ENCODE assay signal across 25 cellular contexts in the genomic region with DNA sequence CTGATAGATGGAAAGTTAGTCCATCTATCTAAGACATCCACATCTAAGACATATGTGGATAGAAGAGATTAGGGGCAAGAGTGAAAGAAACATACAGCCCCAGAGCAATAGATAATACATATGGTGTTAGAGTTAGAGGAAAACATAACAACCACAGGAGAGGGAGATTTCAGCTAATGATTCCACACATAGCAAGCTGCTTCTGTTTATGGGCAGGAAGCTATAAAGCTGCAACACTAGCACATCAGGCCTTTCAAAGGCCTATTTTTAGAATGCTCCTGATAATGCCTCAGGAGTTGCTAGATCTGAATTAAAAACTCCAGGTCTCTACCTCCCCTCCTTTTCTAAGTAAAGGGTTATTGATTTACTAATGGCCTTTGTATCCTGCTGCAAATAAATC. TPM values are rescaled to one million over a fixed set of nuclear protein-coding genes. Genes with fewer than 3 reads are reported as not detected.
DNase-seq lines count a peak whose midpoint lies in the region; ATAC-seq and TF ChIP-seq lines count a peak whose summit lies in the region.
"Had no signal": no experiment of that assay in that cellular context is flagged by ENCODE, and none has a peak within 500 bp of the region (broad histone marks: within the 10 kb centered on the region; RNA-seq: fewer than 3 reads in every experiment).

No MANE protein-coding gene starts in this region.

- no peak overlapping the region for H3K4me3 ChIP-seq in AG10803 (ENCODE audit: low read length)
- H3K4me3 ChIP-seq: SK-N-MC had no signal

- H3K27me3 Mint-ChIP-seq in brain (no peaks in the 10 kb centered on the region), nephron (ENCODE audit: low read depth) (no peaks in the 10 kb centered on the region)
- H3K27me3 Mint-ChIP-seq in stimulated activated naive B cell treated with anti-CD40 and anti-IgM and Interleukin-4, amounts not matched to agents 10 μg/mL and 1 μg/mL and 100 μg/mL, for 72 hours, result no peaks in the 10 kb centered on the region
- H3K27me3 Mint-ChIP-seq: CD4-positive, CD25-positive, alpha-beta regulatory T cell; IgD-negative memory B cell had no signal

- H3K4me3 Mint-ChIP-seq in brain, result no peak overlapping the region
- H3K4me3 Mint-ChIP-seq in nephron, result no peak overlapping the region
- no peak overlapping the region for H3K4me3 Mint-ChIP-seq in stimulated activated naive B cell treated with anti-CD40 and anti-IgM and Interleukin-4, amounts not matched to agents 10 μg/mL and 1 μg/mL and 100 μg/mL, for 72 hours
- H3K4me3 Mint-ChIP-seq: CD4-positive, CD25-positive, alpha-beta regulatory T cell; IgD-negative memory B cell had no signal

- ATAC-seq in stimulated activated naive B cell treated with anti-CD40 and anti-IgM and Interleukin-4, amounts not matched to agents 10 μg/mL and 1 μg/mL and 100 μg/mL, for 72 hours (replicated peaks), result no peak

- DNase-seq in AG10803 (ENCODE audit: low read depth) (peak; percentile 60), GM04504 (ENCODE audit: low read depth) (peak; percentile 34), OCI-M2 (lab: John Stamatoyannopoulos, UW; ENCODE audit: unreplicated experiment) (no peak), hippocampal formation (lab: John Stamatoyannopoulos, UW) (no peak)
- no peak for DNase-seq in stimulated activated naive B cell treated with anti-CD40 and anti-IgM and Interleukin-4, amounts not matched to agents 10 μg/mL and 1 μg/mL and 100 μg/mL, for 72 hours
- DNase-seq in activated effector memory CD4-positive, alpha-beta T cell treated with anti-CD3 and anti-CD28 coated beads, Interleukin-2, amount 50 U/mL, for 16 hours, result no peak
- DNase-seq: ACHN; BE2C; Caco-2; CD4-positive, CD25-positive, alpha-beta regulatory T cell; DMS53; H7; Kasumi-1; MM.1S; NCI-H1092; NCI-H146; NCI-H2029 treated with DMSO at 0.1 percent for 48 hours; NCI-H446 treated with DMSO at 0.1 percent for 48 hours; NCI-H69; NK-92 treated with Interleukin-12 subunit alpha and Interleukin-12 subunit beta, amount 100 ng/mL, for 24 hours; Right ventricle myocardium superior had no signal

- TF ChIP-seq CTCF in AG10803 (conservative IDR thresholded peaks at IDR 0.05; ENCODE audit: low read length), result no peak
- TF ChIP-seq CTCF in brain (conservative IDR thresholded peaks at IDR 0.05), result no peak
- TF ChIP-seq CTCF in nephron (IDR thresholded peaks at IDR 0.05; ENCODE audit: unreplicated experiment in 3 of 3), result no peak

- no peaks in the 10 kb centered on the region for H3K36me3 Mint-ChIP-seq in brain
- H3K36me3 Mint-ChIP-seq in nephron (ENCODE audit: low read depth), result no peaks in the 10 kb centered on the region
- no peaks in the 10 kb centered on the region for H3K36me3 Mint-ChIP-seq in stimulated activated naive B cell treated with anti-CD40 and anti-IgM and Interleukin-4, amounts not matched to agents 10 μg/mL and 1 μg/mL and 100 μg/mL, for 72 hours
- H3K36me3 Mint-ChIP-seq: CD4-positive, CD25-positive, alpha-beta regulatory T cell; IgD-negative memory B cell had no signal

- peaks cover 0 to 8% (median 4%) of the 10 kb centered on the region in 5 experiments for H3K9me3 Mint-ChIP-seq in brain
- no peaks in the 10 kb centered on the region for H3K9me3 Mint-ChIP-seq in nephron
- no peaks in the 10 kb centered on the region for H3K9me3 Mint-ChIP-seq in stimulated activated naive B cell treated with anti-CD40 and anti-IgM and Interleukin-4, amounts not matched to agents 10 μg/mL and 1 μg/mL and 100 μg/mL, for 72 hours

- H3K4me1 Mint-ChIP-seq in brain (peaks cover 40% of the 10 kb centered on the region), nephron (peaks cover 41% of the 10 kb centered on the region)
- H3K4me1 Mint-ChIP-seq in stimulated activated naive B cell treated with anti-CD40 and anti-IgM and Interleukin-4, amounts not matched to agents 10 μg/mL and 1 μg/mL and 100 μg/mL, for 72 hours, result no peaks in the 10 kb centered on the region
- H3K4me1 Mint-ChIP-seq: CD4-positive, CD25-positive, alpha-beta regulatory T cell; IgD-negative memory B cell had no signal

- H3K27ac Mint-ChIP-seq in brain (peak overlapping the region in 3 of 5 experiments; percentile 4 to 59 (median 49)), nephron (peak overlapping the region in 2 of 3 experiments; percentile 31 to 33)
- no peak overlapping the region for H3K27ac Mint-ChIP-seq in stimulated activated naive B cell treated with anti-CD40 and anti-IgM and Interleukin-4, amounts not matched to agents 10 μg/mL and 1 μg/mL and 100 μg/mL, for 72 hours
- H3K27ac Mint-ChIP-seq: CD4-positive, CD25-positive, alpha-beta regulatory T cell; IgD-negative memory B cell had no signal

RNA-seq across cellular contexts. Expression of a gene that starts 36.1 kb away (rescaled TPM):
- polyA plus RNA-seq in brain (ENCODE audit: insufficient read depth, low read depth, low replicate concordance), result 8.1 TPM
- polyA plus RNA-seq: CD4-positive, CD25-positive, alpha-beta regulatory T cell; IgD-negative memory B cell had no signal

RNA-seq across cellular contexts. Expression of a gene that starts 42.3 kb away (rescaled TPM):
- polyA plus RNA-seq in brain (ENCODE audit: insufficient read depth, low read depth, low replicate concordance), result 14.5 TPM
- polyA plus RNA-seq: CD4-positive, CD25-positive, alpha-beta regulatory T cell; IgD-negative memory B cell had no signal

Comparison
In these comparisons a context has a peak if more than half of its experiments do, and no peak if none do; other contexts are left out.
1. DNase-seq: peak in AG10803 (single experiment) and GM04504 (single experiment); none in stimulated activated naive B cell treated with anti-CD40 and anti-IgM and Interleukin-4, amounts not matched to agents 10 μg/mL and 1 μg/mL and 100 μg/mL, for 72 hours (single experiment), OCI-M2 (single experiment), activated effector memory CD4-positive, alpha-beta T cell treated with anti-CD3 and anti-CD28 coated beads, Interleukin-2, amount 50 U/mL, for 16 hours (single experiment) and hippocampal formation (0 of 2).